Comparison of ENCODE assay signal across 1 cellular context in the genomic region with DNA sequence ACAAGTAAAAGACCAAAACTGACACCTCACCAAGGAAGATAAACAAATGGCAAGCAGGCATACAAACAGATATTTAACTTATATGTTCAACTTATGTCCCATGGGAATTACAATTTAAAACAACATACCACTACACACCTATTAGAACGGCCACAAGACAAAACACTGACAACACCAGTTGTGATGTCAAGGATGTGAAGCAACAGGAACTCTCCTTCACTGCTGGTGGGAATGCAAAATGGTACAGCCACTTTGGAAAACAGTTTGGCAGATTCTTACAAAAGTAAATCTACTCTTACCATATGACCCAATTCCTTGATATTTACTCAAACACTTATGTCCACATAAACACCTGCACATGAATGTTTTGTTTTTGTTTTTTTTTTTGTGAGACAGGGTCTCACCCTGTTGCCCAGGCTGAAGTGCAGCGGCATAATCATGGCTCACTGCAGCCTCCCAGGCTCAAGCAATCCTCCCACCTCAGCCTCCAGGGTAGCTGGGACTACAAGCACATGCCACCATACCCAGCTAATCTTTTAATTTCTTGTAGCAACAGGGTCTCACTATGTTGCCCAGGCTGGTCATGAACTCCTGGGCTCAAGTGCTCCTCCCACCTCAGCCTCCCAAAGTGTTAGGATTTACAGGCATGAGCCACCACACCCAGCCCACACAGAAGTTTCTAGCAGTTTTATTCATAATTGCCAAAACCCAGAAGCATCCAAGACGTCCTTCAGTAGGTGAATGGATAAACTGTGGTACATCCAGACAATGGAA.
TF ChIP-seq lines count a peak whose summit lies in the region.

No MANE protein-coding gene starts in this region.

TF ChIP-seq in liver, 16 proteins besides CTCF, POLR2A, EP300 and RAD21 (continued from another document):
- TF ChIP-seq, protein P1, sequence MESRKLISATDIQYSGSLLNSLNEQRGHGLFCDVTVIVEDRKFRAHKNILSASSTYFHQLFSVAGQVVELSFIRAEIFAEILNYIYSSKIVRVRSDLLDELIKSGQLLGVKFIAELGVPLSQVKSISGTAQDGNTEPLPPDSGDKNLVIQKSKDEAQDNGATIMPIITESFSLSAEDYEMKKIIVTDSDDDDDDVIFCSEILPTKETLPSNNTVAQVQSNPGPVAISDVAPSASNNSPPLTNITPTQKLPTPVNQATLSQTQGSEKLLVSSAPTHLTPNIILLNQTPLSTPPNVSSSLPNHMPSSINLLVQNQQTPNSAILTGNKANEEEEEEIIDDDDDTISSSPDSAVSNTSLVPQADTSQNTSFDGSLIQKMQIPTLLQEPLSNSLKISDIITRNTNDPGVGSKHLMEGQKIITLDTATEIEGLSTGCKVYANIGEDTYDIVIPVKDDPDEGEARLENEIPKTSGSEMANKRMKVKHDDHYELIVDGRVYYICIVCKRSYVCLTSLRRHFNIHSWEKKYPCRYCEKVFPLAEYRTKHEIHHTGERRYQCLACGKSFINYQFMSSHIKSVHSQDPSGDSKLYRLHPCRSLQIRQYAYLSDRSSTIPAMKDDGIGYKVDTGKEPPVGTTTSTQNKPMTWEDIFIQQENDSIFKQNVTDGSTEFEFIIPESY (IDR thresholded peaks at IDR 0.05), result no peak
- TF ChIP-seq HNF4A (conservative IDR thresholded peaks at IDR 0.05) (no peak), FOXA1 (IDR thresholded peaks at IDR 0.05) (no peak), FOXA2 (IDR thresholded peaks at IDR 0.05) (peak; percentile 23), TAF1 (conservative IDR thresholded peaks at IDR 0.05) (no peak)
